In the genomic region with DNA sequence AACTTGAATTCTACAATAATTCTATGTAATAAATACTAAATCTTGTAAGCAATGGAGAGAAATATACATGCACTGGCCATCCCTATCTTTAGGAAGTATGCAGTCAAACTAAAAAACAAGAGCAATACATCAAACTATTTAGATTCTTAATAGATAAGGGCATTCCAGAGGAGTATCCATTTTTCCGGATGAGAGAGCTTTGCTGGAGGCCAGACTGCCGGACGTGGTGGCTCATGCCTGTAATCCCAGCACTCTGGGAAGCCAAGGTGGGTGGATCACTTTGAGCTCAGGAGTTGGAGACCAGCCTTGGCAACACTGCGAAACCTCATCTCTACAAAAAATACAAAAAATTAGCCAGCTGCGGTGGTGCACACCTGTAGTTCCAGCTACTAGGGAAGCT, we compare ENCODE assay signal across 28 cellular contexts.
"Had no signal": no experiment of that assay in that cellular context is flagged by ENCODE, and none has a peak within 500 bp of the region (broad histone marks: within the 10 kb centered on the region; RNA-seq: fewer than 3 reads in every experiment).

No MANE protein-coding gene starts in this region.

- H3K36me3 ChIP-seq: Peyer's patch had no signal

- H3K9me3 ChIP-seq: Peyer's patch had no signal

- H3K4me3 ChIP-seq: Peyer's patch had no signal

- H3K27ac ChIP-seq: Peyer's patch had no signal

- H3K9me3 Mint-ChIP-seq: activated B cell treated with CpG ODN at 0.5 μM for 24 hours; activated CD4-positive, alpha-beta T cell treated with anti-CD3 and anti-CD28 coated beads, Interleukin-2, amount 10 ng/mL, durations not matched to agents 24 days and 14 days; activated naive CD4-positive, alpha-beta T cell treated with anti-CD3 and anti-CD28 coated beads, Interleukin-2, amount 50 U/mL, for 72 hours; activated naive CD8-positive, alpha-beta T cell treated with anti-CD3 and anti-CD28 coated beads, Interleukin-2, amount 50 U/mL, for 24 hours; activated T-cell treated with anti-CD3 and anti-CD28 coated beads, Interleukin-2, amount 50 U/mL, for 24 hours; T-cell had no signal

- H3K4me1 ChIP-seq: Peyer's patch had no signal

- H3K4me1 Mint-ChIP-seq: activated B cell treated with CpG ODN at 0.5 μM for 24 hours; activated CD4-positive, alpha-beta T cell treated with anti-CD3 and anti-CD28 coated beads, Interleukin-2, amount 10 ng/mL, durations not matched to agents 24 days and 14 days; activated CD8-positive, alpha-beta memory T cell treated with anti-CD3 and anti-CD28 coated beads, Interleukin-2, amount 10 ng/mL, durations not matched to agents 7 days and 5 days; activated naive CD8-positive, alpha-beta T cell treated with anti-CD3 and anti-CD28 coated beads, Interleukin-2, amount 50 U/mL, for 24 hours; T-cell had no signal

- H3K27me3 Mint-ChIP-seq: activated B cell treated with CpG ODN at 0.5 μM for 24 hours; activated CD4-positive, alpha-beta T cell treated with anti-CD3 and anti-CD28 coated beads, Interleukin-2, amount 10 ng/mL, durations not matched to agents 24 days and 14 days; activated CD8-positive, alpha-beta memory T cell treated with anti-CD3 and anti-CD28 coated beads, Interleukin-2, amount 10 ng/mL, durations not matched to agents 7 days and 5 days; activated naive CD8-positive, alpha-beta T cell treated with anti-CD3 and anti-CD28 coated beads, Interleukin-2, amount 50 U/mL, for 24 hours; activated T-cell treated with anti-CD3 and anti-CD28 coated beads, Interleukin-2, amount 50 U/mL, for 24 hours; T-cell had no signal

- H3K27ac Mint-ChIP-seq: activated B cell treated with CpG ODN at 0.5 μM for 24 hours; activated CD4-positive, alpha-beta T cell treated with anti-CD3 and anti-CD28 coated beads, Interleukin-2, amount 10 ng/mL, durations not matched to agents 24 days and 14 days; activated CD8-positive, alpha-beta memory T cell treated with anti-CD3 and anti-CD28 coated beads, Interleukin-2, amount 10 ng/mL, durations not matched to agents 7 days and 5 days; activated naive CD4-positive, alpha-beta T cell treated with anti-CD3 and anti-CD28 coated beads, Interleukin-2, amount 50 U/mL, for 72 hours; activated naive CD8-positive, alpha-beta T cell treated with anti-CD3 and anti-CD28 coated beads, Interleukin-2, amount 50 U/mL, for 24 hours; activated T-cell treated with anti-CD3 and anti-CD28 coated beads, Interleukin-2, amount 50 U/mL, for 24 hours; T-cell had no signal

- DNase-seq: activated B cell treated with CpG ODN at 0.5 μM for 24 hours; activated CD4-positive, alpha-beta T cell treated with anti-CD3 and anti-CD28 coated beads for 1 hour; activated CD4-positive, alpha-beta T cell treated with anti-CD3 and anti-CD28 coated beads, Interleukin-2, amount 10 ng/mL, durations not matched to agents 24 days and 14 days; activated CD4-positive, alpha-beta T cell treated with anti-CD3 and anti-CD28 coated beads, Interleukin-2, amount 50 U/mL, for 48 hours; activated CD8-positive, alpha-beta memory T cell treated with anti-CD3 and anti-CD28 coated beads, Interleukin-2, amount 10 ng/mL, durations not matched to agents 7 days and 5 days; activated effector memory CD4-positive, alpha-beta T cell treated with anti-CD3 and anti-CD28 coated beads, Interleukin-2, amount 50 U/mL, for 16 hours; activated naive CD4-positive, alpha-beta T cell treated with Interleukin-2 at 50 U/mL for 16 hours; activated naive CD8-positive, alpha-beta T cell treated with anti-CD3 and anti-CD28 coated beads, Interleukin-2, amount 50 U/mL, for 24 hours; activated T-cell treated with anti-CD3 and anti-CD28 coated beads, Interleukin-2, amount 50 U/mL, for 24 hours; amygdala; Kasumi-1; KBM-7; NCI-H1092; NCI-H1417 treated with DMSO at 0.1 percent for 48 hours; NCI-H1694; NCI-H2029; NCI-H345; NCI-H510A; NCI-H526 treated with DMSO at 0.1 percent for 48 hours; NCI-H82; NK-92 treated with Interleukin-12 subunit alpha and Interleukin-12 subunit beta, amount 100 ng/mL, for 24 hours; OCI-M1; Peyer's patch; SHP77 treated with DMSO at 0.1 percent for 48 hours; T-cell; T-helper 2 cell; T1000 had no signal

- H3K36me3 Mint-ChIP-seq: activated naive CD4-positive, alpha-beta T cell treated with anti-CD3 and anti-CD28 coated beads, Interleukin-2, amount 50 U/mL, for 72 hours had no signal

- H3K27me3 ChIP-seq: Peyer's patch had no signal

- H3K4me3 Mint-ChIP-seq: activated B cell treated with CpG ODN at 0.5 μM for 24 hours; activated CD4-positive, alpha-beta T cell treated with anti-CD3 and anti-CD28 coated beads, Interleukin-2, amount 10 ng/mL, durations not matched to agents 24 days and 14 days; activated CD8-positive, alpha-beta memory T cell treated with anti-CD3 and anti-CD28 coated beads, Interleukin-2, amount 10 ng/mL, durations not matched to agents 7 days and 5 days; activated naive CD8-positive, alpha-beta T cell treated with anti-CD3 and anti-CD28 coated beads, Interleukin-2, amount 50 U/mL, for 24 hours; activated T-cell treated with anti-CD3 and anti-CD28 coated beads, Interleukin-2, amount 50 U/mL, for 24 hours; T-cell had no signal
